ENCODE assay signal across 1 cellular context in genomic region chr18:11259421-11259820, GRCh38.
TF ChIP-seq lines count a peak whose summit lies in the region.

No MANE protein-coding gene starts in this region.

TF ChIP-seq in K562, 482 proteins besides CTCF, POLR2A, EP300 and RAD21:
- TF ChIP-seq SPI1 (IDR thresholded peaks at IDR 0.05; ENCODE audit: borderline replicate concordance, low read depth, low read length), result peak; percentile 40; the same call in 1 of the 2 replicates
- TF ChIP-seq, protein P1, sequence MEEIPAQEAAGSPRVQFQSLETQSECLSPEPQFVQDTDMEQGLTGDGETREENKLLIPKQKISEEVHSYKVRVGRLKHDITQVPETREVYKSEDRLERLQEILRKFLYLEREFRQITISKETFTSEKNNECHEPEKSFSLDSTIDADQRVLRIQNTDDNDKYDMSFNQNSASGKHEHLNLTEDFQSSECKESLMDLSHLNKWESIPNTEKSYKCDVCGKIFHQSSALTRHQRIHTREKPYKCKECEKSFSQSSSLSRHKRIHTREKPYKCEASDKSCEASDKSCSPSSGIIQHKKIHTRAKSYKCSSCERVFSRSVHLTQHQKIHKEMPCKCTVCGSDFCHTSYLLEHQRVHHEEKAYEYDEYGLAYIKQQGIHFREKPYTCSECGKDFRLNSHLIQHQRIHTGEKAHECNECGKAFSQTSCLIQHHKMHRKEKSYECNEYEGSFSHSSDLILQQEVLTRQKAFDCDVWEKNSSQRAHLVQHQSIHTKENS (CRISPR knock-in tag; IDR thresholded peaks at IDR 0.05), result no peak
